Comparison of ENCODE assay signal across 9 cellular contexts in the genomic region with DNA sequence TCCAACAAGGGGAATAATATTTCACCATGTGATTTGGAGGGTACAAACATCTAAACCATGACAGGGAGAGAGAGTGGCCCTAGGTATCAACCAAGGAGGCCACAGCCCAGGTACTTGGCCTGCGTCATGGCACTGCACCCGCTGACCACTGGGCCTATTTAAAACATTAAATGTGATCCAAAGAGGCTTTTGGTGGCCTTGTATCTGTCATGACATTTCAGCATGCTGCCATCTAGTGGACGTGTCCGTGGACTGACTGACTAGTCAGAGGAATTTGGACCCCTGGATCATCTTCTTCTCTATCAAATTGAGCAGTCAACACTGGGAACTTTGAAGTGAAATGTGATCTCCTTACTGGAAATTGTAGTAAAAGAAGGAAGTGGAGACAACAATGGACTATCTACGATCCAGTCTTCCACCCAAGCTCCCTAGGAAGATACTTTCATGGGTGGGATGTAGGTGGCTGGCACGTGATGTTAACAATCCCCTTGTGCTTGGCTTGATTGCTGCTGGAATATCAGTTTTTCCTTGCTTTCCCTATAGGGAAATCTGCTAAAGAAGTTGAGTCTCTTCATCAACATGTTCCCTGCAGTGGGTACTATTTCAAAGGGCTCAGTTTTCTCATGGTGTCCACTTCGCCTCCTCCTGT. TPM values are rescaled to one million over a fixed set of nuclear protein-coding genes. Genes with fewer than 3 reads are reported as not detected.
A peak's percentile ranks its signal among the peaks of the same experiment; 100 is the strongest.
DNase-seq lines count a peak whose midpoint lies in the region; ATAC-seq and TF ChIP-seq lines count a peak whose summit lies in the region.
"Had no signal": no experiment of that assay in that cellular context is flagged by ENCODE, and none has a peak within 500 bp of the region (broad histone marks: within the 10 kb centered on the region; RNA-seq: fewer than 3 reads in every experiment).

No MANE protein-coding gene starts in this region.

- H3K9me3 ChIP-seq in left ventricle myocardium inferior (replicated peaks) (no peaks in the 10 kb centered on the region), right atrium auricular region (no peaks in the 10 kb centered on the region)

- H3K36me3 ChIP-seq in left ventricle myocardium inferior (no peaks in the 10 kb centered on the region), right atrium auricular region (no peaks in the 10 kb centered on the region), kidney epithelial cell (ENCODE audit: control insufficient read depth, insufficient read depth, low read length) (no peaks in the 10 kb centered on the region)

- DNase-seq in left ventricle myocardium inferior (no peak), right atrium auricular region (ENCODE audit: low spot score) (no peak), NCI-H774 (lab: John Stamatoyannopoulos, UW) (peak; percentile 2), amniotic epithelial cell (ENCODE audit: low read depth) (peak; percentile 49), kidney epithelial cell (ENCODE audit: low read depth) (no peak), 8988T (no peak)
- DNase-seq in stimulated activated naive CD4-positive, alpha-beta T cell treated with Interleukin-2 at 50 U/mL for 16 hours (lab: John Stamatoyannopoulos, UW): peak; percentile 1

- H3K27ac ChIP-seq in left ventricle myocardium inferior (replicated peaks) (no peak overlapping the region), right atrium auricular region (no peak overlapping the region)
- H3K27ac ChIP-seq: epithelial cell of prostate had no signal

- H3K4me1 ChIP-seq in left ventricle myocardium inferior: no peaks in the 10 kb centered on the region
- H3K4me1 ChIP-seq in right atrium auricular region: no peaks in the 10 kb centered on the region

- intact Hi-C loops in left ventricle myocardium inferior (cut with micrococcal nuclease): no loop called here

- H3K4me3 ChIP-seq in left ventricle myocardium inferior: no peak overlapping the region
- no peak overlapping the region for H3K4me3 ChIP-seq in right atrium auricular region
- no peak overlapping the region for H3K4me3 ChIP-seq in kidney epithelial cell (ENCODE audit: low read depth, low read length)

- TF ChIP-seq CTCF in left ventricle myocardium inferior (IDR thresholded peaks at IDR 0.05; ENCODE audit: borderline replicate concordance) (peak; percentile 60), right atrium auricular region (IDR thresholded peaks at IDR 0.05) (peak in 1 of 2 donors; percentile 54), kidney epithelial cell (IDR thresholded peaks at IDR 0.05; ENCODE audit: insufficient read depth, low read length, poor library complexity, severe bottlenecking) (peak; percentile 39)

- ATAC-seq in HG02678 (IDR thresholded peaks at IDR 0.05; ENCODE audit: unreplicated experiment): peak; percentile 67

- H3K27me3 ChIP-seq in left ventricle myocardium inferior (ENCODE audit: low read depth) (no peaks in the 10 kb centered on the region), right atrium auricular region (no peaks in the 10 kb centered on the region), kidney epithelial cell (ENCODE audit: control insufficient read depth, insufficient read depth, low read length) (no peaks in the 10 kb centered on the region)

RNA-seq across cellular contexts. Expression of a gene that starts 24.6 kb away (rescaled TPM):
- total RNA-seq in left ventricle myocardium inferior (1.7 TPM), right atrium auricular region (1 to 10 TPM; 4.9 to 6.4 TPM), kidney epithelial cell (0.13 and 0.14 TPM in 2 replicates)

Comparison
In these comparisons a context has a peak if more than half of its experiments do, and no peak if none do; other contexts are left out.
1. DNase-seq: peak in NCI-H774 (single experiment), amniotic epithelial cell (single experiment) and stimulated activated naive CD4-positive, alpha-beta T cell treated with Interleukin-2 at 50 U/mL for 16 hours (single experiment); none in left ventricle myocardium inferior (single experiment), right atrium auricular region (single experiment), kidney epithelial cell (single experiment) and 8988T (single experiment).